8 cellular contexts compared by ENCODE assay signal in genomic region chr9:112487008-112487798, GRCh38. TPM values are rescaled to one million over a fixed set of nuclear protein-coding genes. Genes with fewer than 3 reads are reported as not detected.
DNase-seq lines count a peak whose midpoint lies in the region; ATAC-seq and TF ChIP-seq lines count a peak whose summit lies in the region.

No MANE protein-coding gene starts in this region.

- POLR2A ChIA-PET in naive thymus-derived CD4-positive, alpha-beta T cell (lab: Charles Lee), result interaction anchor here (0.7 to 1.8 kb wide), 7 partner anchors 11 to 591 kb away, joined by 3 to 13 read pairs (median 5); partner anchors contain the start of genes HSDL2 and SNX30

- no peaks in the 10 kb centered on the region; the same call in 1 of the 2 replicates for H3K4me1 ChIP-seq in BE2C
- peaks cover 4 to 6% of the 10 kb centered on the region in 2 donors for H3K4me1 ChIP-seq in naive thymus-derived CD4-positive, alpha-beta T cell (ENCODE audit: control insufficient read depth in 2 of 2, insufficient read depth in 2 of 2, low read length in 2 of 2)

- H3K9me3 Mint-ChIP-seq in naive thymus-derived CD4-positive, alpha-beta T cell, result peaks cover 0 to 1% (median 0%) of the 10 kb centered on the region in 11 donors

- peak overlapping the region; percentile 86 to 97 (median 94) for H3K27ac Mint-ChIP-seq in naive thymus-derived CD4-positive, alpha-beta T cell

- no peak for TF ChIP-seq CTCF in BE2C (IDR thresholded peaks at IDR 0.05; ENCODE audit: low read depth, low read length)

- H3K9me3 ChIP-seq in BE2C, result no peaks in the 10 kb centered on the region
- no peaks in the 10 kb centered on the region for H3K9me3 ChIP-seq in naive thymus-derived CD4-positive, alpha-beta T cell (ENCODE audit: control insufficient read depth in 2 of 3, low read length in 3 of 3)

- H3K4me3 ChIP-seq in BE2C (ENCODE audit: low read depth, low read length), result peak overlapping the region; percentile 81
- H3K4me3 ChIP-seq in naive thymus-derived CD4-positive, alpha-beta T cell (ENCODE audit: low read length), result peak overlapping the region; percentile 69

- H3K27me3 Mint-ChIP-seq in naive thymus-derived CD4-positive, alpha-beta T cell, result peaks cover 0 to 6% (median 0%) of the 10 kb centered on the region in 5 donors

- DNase-seq in BE2C (peak; percentile 80), NOMO-1 treated with DMSO at 0.1 percent for 48 hours (lab: John Stamatoyannopoulos, UW; ENCODE audit: unreplicated experiment) (peak; percentile 24), activated T-cell treated with anti-CD3 and anti-CD28 coated beads for 4 hours (peak; percentile 52)
- peak; percentile 46 to 80 (median 60) for DNase-seq in naive thymus-derived CD4-positive, alpha-beta T cell
- peak; percentile 38 for DNase-seq in stimulated activated naive CD4-positive, alpha-beta T cell treated with Interleukin-2 at 50 U/mL for 16 hours (lab: John Stamatoyannopoulos, UW)

- CTCF ChIA-PET in naive thymus-derived CD4-positive, alpha-beta T cell (lab: Charles Lee), result interaction anchor here (0.6 to 0.8 kb wide), 2 partner anchors 306 to 854 kb away, joined by 3 to 5 read pairs; no protein-coding TSS in a partner anchor

- peak overlapping the region; percentile 72 for H3K27ac ChIP-seq in naive thymus-derived CD4-positive, alpha-beta T cell (ENCODE audit: low read depth, low read length)

- peaks cover 19 to 65% (median 53%) of the 10 kb centered on the region in 7 donors for H3K4me1 Mint-ChIP-seq in naive thymus-derived CD4-positive, alpha-beta T cell

- H3K36me3 ChIP-seq in BE2C, result peaks cover 5% of the 10 kb centered on the region; the same call in 1 of the 2 replicates
- H3K36me3 ChIP-seq in naive thymus-derived CD4-positive, alpha-beta T cell (ENCODE audit: control insufficient read depth in 2 of 3, insufficient read depth in 3 of 3, low read length in 3 of 3), result no peaks in the 10 kb centered on the region

- intact Hi-C loops in naive thymus-derived CD4-positive, alpha-beta T cell (cut with micrococcal nuclease), result loop anchor here (1.0 to 10.0 kb wide), 11 partner anchors 44 to 1002 kb away; partner anchors contain the start of genes ECPAS (in 2 of the 2), PTBP3 (in 2 of the 2), UGCG (in 2 of the 2) and DNAJC25 (in 1 of the 2)

- ATAC-seq in GM19035 (IDR thresholded peaks at IDR 0.05; ENCODE audit: unreplicated experiment) (peak; percentile 42), HG03196 (IDR thresholded peaks at IDR 0.05; ENCODE audit: unreplicated experiment) (peak; percentile 33), esophagus mucosa (peak; percentile 50)
- ATAC-seq in naive thymus-derived CD4-positive, alpha-beta T cell, result peak; percentile 55

- H3K27me3 ChIP-seq in BE2C, result no peaks in the 10 kb centered on the region
- no peaks in the 10 kb centered on the region for H3K27me3 ChIP-seq in naive thymus-derived CD4-positive, alpha-beta T cell (ENCODE audit: control insufficient read depth in 2 of 2, insufficient read depth in 2 of 2, low read length in 2 of 2)

- H3K4me3 Mint-ChIP-seq in naive thymus-derived CD4-positive, alpha-beta T cell, result peak overlapping the region; percentile 87 to 99 (median 96)

- H3K36me3 Mint-ChIP-seq in naive thymus-derived CD4-positive, alpha-beta T cell, result peaks cover 0 to 8% (median under 1%) of the 10 kb centered on the region in 5 donors

RNA-seq across cellular contexts. Expression of gene KIAA1958, which starts 0.6 kb away (rescaled TPM):
- polyA plus RNA-seq in BE2C (2012; ENCODE audit: insufficient read depth, insufficient read length, low read depth), result 4.4 TPM
- total RNA-seq in esophagus mucosa, result 3.9 TPM
- 1 to 10 TPM; 6.2 to 8.3 (median 7.0) TPM for total RNA-seq in naive thymus-derived CD4-positive, alpha-beta T cell
- 1 to 10 TPM; 3.2 to 5.4 TPM for polyA plus RNA-seq in naive thymus-derived CD4-positive, alpha-beta T cell

Comparison
In these comparisons a context has a peak if more than half of its experiments do, and no peak if none do; other contexts are left out.
1. Peak in every context shown above with its lines: DNase-seq, ATAC-seq, H3K4me3 ChIP-seq and H3K27ac ChIP-seq.
2. DNase-seq: peak in every context shown above with its lines; median percentile 80 in BE2C; 60 in naive thymus-derived CD4-positive, alpha-beta T cell; 52 in activated T-cell treated with anti-CD3 and anti-CD28 coated beads for 4 hours; 38 in stimulated activated naive CD4-positive, alpha-beta T cell treated with Interleukin-2 at 50 U/mL for 16 hours; 24 in NOMO-1 treated with DMSO at 0.1 percent for 48 hours.